In the genomic region with DNA sequence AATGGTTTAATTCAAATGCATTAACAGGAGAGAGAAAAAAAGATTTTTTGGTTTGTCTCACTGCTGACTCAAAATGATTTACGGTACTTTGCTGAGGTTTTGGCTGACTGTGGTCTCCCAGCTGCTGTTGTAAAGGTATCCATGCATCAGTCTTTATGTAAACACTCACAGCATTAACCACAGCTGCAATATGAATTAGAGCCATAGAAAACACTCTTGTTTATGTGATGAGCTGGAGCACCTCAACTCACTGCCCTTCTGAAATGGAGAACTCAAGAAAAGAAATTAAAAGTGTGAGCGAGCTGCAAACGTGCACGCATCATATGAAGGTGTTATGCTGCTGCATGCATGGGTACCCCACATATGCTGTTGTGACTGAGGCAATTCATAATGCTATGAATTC, we compare ENCODE assay signal across 10 cellular contexts.
DNase-seq lines count a peak whose midpoint lies in the region; ATAC-seq and TF ChIP-seq lines count a peak whose summit lies in the region.
"Had no signal": no experiment of that assay in that cellular context is flagged by ENCODE, and none has a peak within 500 bp of the region (broad histone marks: within the 10 kb centered on the region; RNA-seq: fewer than 3 reads in every experiment).

No MANE protein-coding gene starts in this region.

- intact Hi-C loops in aorta (cut with DNase I), result loop anchor here in 1 of 2 donors (10.0 kb wide), 1 partner anchor 64 kb away; no protein-coding TSS in a partner anchor

- ATAC-seq in GM18909 (IDR thresholded peaks at IDR 0.05; ENCODE audit: poor library complexity, unreplicated experiment) (peak; percentile 76), HG02852 (IDR thresholded peaks at IDR 0.05; ENCODE audit: unreplicated experiment) (peak; percentile 68), aorta (ENCODE audit: low FRiP score) (no peak)
- ATAC-seq: stimulated activated memory B cell treated with anti-CD40 and anti-IgM and Interleukin-4, amounts not matched to agents 10 μg/mL and 1 μg/mL and 100 μg/mL, for 72 hours had no signal

- H3K9me3 ChIP-seq in osteoblast (ENCODE audit: low read depth, low read length) (no peaks in the 10 kb centered on the region), aorta (ENCODE audit: control insufficient read depth, low read length) (no peaks in the 10 kb centered on the region)

- no peak for TF ChIP-seq CTCF in osteoblast (IDR thresholded peaks at IDR 0.05; ENCODE audit: extremely low read depth, low read depth, low read length)

- H3K27me3 ChIP-seq in osteoblast (ENCODE audit: insufficient read depth, low read length), result no peaks in the 10 kb centered on the region
- no peaks in the 10 kb centered on the region for H3K27me3 ChIP-seq in aorta (ENCODE audit: control insufficient read depth in 1 of 2, insufficient read depth in 2 of 2, low read length in 1 of 2)

- H4K20me1 ChIP-seq in osteoblast (ENCODE audit: insufficient read depth, low read length), result no peaks in the 10 kb centered on the region

- H3K27ac ChIP-seq in osteoblast (ENCODE audit: low read depth, low read length), result no peak overlapping the region
- no peak overlapping the region for H3K27ac ChIP-seq in aorta (ENCODE audit: low read depth in 1 of 2, low read length in 2 of 2)

- H3K4me2 ChIP-seq in osteoblast (ENCODE audit: insufficient read depth, low read length), result no peak overlapping the region

- H3K36me3 ChIP-seq in osteoblast (ENCODE audit: insufficient read depth, low read length), result no peaks in the 10 kb centered on the region
- H3K36me3 ChIP-seq in aorta (ENCODE audit: control insufficient read depth in 1 of 2, insufficient read depth in 2 of 2, low read length in 1 of 2), result no peaks in the 10 kb centered on the region

- no peak overlapping the region for H3K4me3 ChIP-seq in osteoblast (ENCODE audit: insufficient read depth, low read length)
- H3K4me3 ChIP-seq in aorta (ENCODE audit: low read length in 2 of 2), result no peak overlapping the region

- no peaks in the 10 kb centered on the region for H3K79me2 ChIP-seq in osteoblast (ENCODE audit: insufficient read depth, low read length)

- H3K4me1 ChIP-seq in osteoblast (ENCODE audit: insufficient read depth, low read length) (peaks cover 23% of the 10 kb centered on the region), aorta (ENCODE audit: control insufficient read depth in 1 of 2, insufficient read depth in 2 of 2, low read length in 2 of 2) (no peaks in the 10 kb centered on the region)

- no peak overlapping the region for H2AFZ ChIP-seq in osteoblast (ENCODE audit: low read length)

- 90% methylated on average over 4 of the region's 4 CpGs for WGBS in aorta, 2 donors

- DNase-seq in NCI-H510A (lab: John Stamatoyannopoulos, UW) (peak; percentile 7), osteoblast (ENCODE audit: insufficient read length, low spot score, missing footprints) (peak; percentile 35), DMS 273 (lab: John Stamatoyannopoulos, UW; ENCODE audit: unreplicated experiment) (no peak), HuH-7.5 (ENCODE audit: low spot score) (no peak), aorta (no peak)
- DNase-seq: activated B cell treated with CpG ODN at 0.5 μM for 24 hours, NCI-H146 had no signal

Comparison
In these comparisons a context has a peak if more than half of its experiments do, and no peak if none do; other contexts are left out.
1. DNase-seq: peak in NCI-H510A (single experiment) and osteoblast (single experiment); none in DMS 273 (single experiment), HuH-7.5 (single experiment) and aorta (0 of 2).